8 cellular contexts compared by ENCODE assay signal in genomic region chr17:81523139-81524062, GRCh38. TPM values are rescaled to one million over a fixed set of nuclear protein-coding genes. Genes with fewer than 3 reads are reported as not detected.
DNase-seq lines count a peak whose midpoint lies in the region; ATAC-seq and TF ChIP-seq lines count a peak whose summit lies in the region.

No MANE protein-coding gene starts in this region.

- no peaks in the 10 kb centered on the region for H3K9me3 ChIP-seq in OCI-LY3 (ENCODE audit: insufficient read depth, low read length)
- no peaks in the 10 kb centered on the region for H3K9me3 ChIP-seq in thyroid gland

- intact Hi-C loops in thyroid gland (cut with DNase I): no loop called here
- intact Hi-C loops in sciatic nerve (cut with DNase I): no loop called here

- H3K27ac ChIP-seq in OCI-LY3 (ENCODE audit: low read length) (no peak overlapping the region), thyroid gland (peak overlapping the region; percentile 78 to 93 (median 88))

- no peaks in the 10 kb centered on the region for H3K79me2 ChIP-seq in OCI-LY3 (ENCODE audit: low read length)

- H3K36me3 ChIP-seq in OCI-LY3 (replicated peaks; ENCODE audit: low read depth, low read length) (no peaks in the 10 kb centered on the region), thyroid gland (no peaks in the 10 kb centered on the region)

- DNase-seq in NCI-H82 (lab: John Stamatoyannopoulos, UW) (peak; percentile 77), NCI-H82 treated with DMSO at 0.1 percent for 48 hours (lab: John Stamatoyannopoulos, UW; ENCODE audit: unreplicated experiment) (no peak), globus pallidus (ENCODE audit: low spot score) (peak; percentile 41), thyroid gland (peak; percentile 93), GM20000 (ENCODE audit: low spot score) (no peak), sciatic nerve (ENCODE audit: low spot score) (no peak)

- WGBS in thyroid gland, 2 donors: 7 to 22% methylated on average over 10 to 21 of the region's 30 CpGs

- TF ChIP-seq POLR2A in thyroid gland (IDR thresholded peaks at IDR 0.05) (peak in 1 of 2 donors; percentile 35), GM18505 (IDR thresholded peaks at IDR 0.05; ENCODE audit: borderline replicate concordance, extremely low read depth, insufficient read depth, insufficient read length) (no peak)

- peaks cover 13% of the 10 kb centered on the region for H3K27me3 ChIP-seq in OCI-LY3 (ENCODE audit: low read depth, low read length)
- H3K27me3 ChIP-seq in thyroid gland: no peaks in the 10 kb centered on the region

- TF ChIP-seq CTCF in OCI-LY3 (IDR thresholded peaks at IDR 0.05; ENCODE audit: low read depth, low read length): peak; percentile 20; the same call in 1 of the 2 replicates
- peak in 4 of 6 experiments; percentile 39 to 58 (median 48) for TF ChIP-seq CTCF in thyroid gland (IDR thresholded peaks at IDR 0.05)
- TF ChIP-seq CTCF in GM20000 (IDR thresholded peaks at IDR 0.05; ENCODE audit: extremely low read depth, missing control alignments): no peak

- no peak overlapping the region for H3K4me2 ChIP-seq in OCI-LY3 (ENCODE audit: low read length)

- no peak overlapping the region for H3K4me3 ChIP-seq in OCI-LY3 (ENCODE audit: low read length)
- no peak overlapping the region for H3K4me3 ChIP-seq in thyroid gland (replicated peaks in 1 of 3)

- ATAC-seq in GM18505 (IDR thresholded peaks at IDR 0.05; ENCODE audit: unreplicated experiment) (no peak), sciatic nerve (no peak)

- H3K4me1 ChIP-seq in OCI-LY3 (ENCODE audit: low read length) (peaks cover 14% of the 10 kb centered on the region), thyroid gland (peaks cover 69 to 84% of the 10 kb centered on the region in 2 donors)

- H3K9ac ChIP-seq in OCI-LY3 (ENCODE audit: low read length): no peak overlapping the region

- no peak overlapping the region for H2AFZ ChIP-seq in OCI-LY3 (ENCODE audit: low read depth, low read length)

- H4K20me1 ChIP-seq in OCI-LY3 (ENCODE audit: insufficient read depth, low read length): no peaks in the 10 kb centered on the region

RNA-seq across cellular contexts. Expression of gene FSCN2, which starts 4.8 kb away (rescaled TPM):
- total RNA-seq in thyroid gland (10 to 100 TPM in 3 of 4 donors, 1 to 10 TPM in 1; 9.7 to 20.7 (median 17.0) TPM), sciatic nerve (1.6 TPM)

RNA-seq across cellular contexts. Expression of gene ACTG1, which starts 10.8 kb away (rescaled TPM):
- total RNA-seq in thyroid gland (1,000 to 10,000 TPM; 1,168 to 4,304 (median 2,945) TPM), sciatic nerve (2,552 TPM)

RNA-seq across cellular contexts. Expression of gene FAAP100, which starts 28.8 kb away (rescaled TPM):
- total RNA-seq in thyroid gland (10 to 100 TPM; 24.1 to 35.2 (median 31.0) TPM), sciatic nerve (20.0 TPM)

Comparison
In these comparisons a context has a peak if more than half of its experiments do, and no peak if none do; other contexts are left out.
1. DNase-seq: peak in NCI-H82 (single experiment), globus pallidus (single experiment) and thyroid gland (2 of 2); none in NCI-H82 treated with DMSO at 0.1 percent for 48 hours (single experiment), GM20000 (single experiment) and sciatic nerve (single experiment).